In the genomic region with DNA sequence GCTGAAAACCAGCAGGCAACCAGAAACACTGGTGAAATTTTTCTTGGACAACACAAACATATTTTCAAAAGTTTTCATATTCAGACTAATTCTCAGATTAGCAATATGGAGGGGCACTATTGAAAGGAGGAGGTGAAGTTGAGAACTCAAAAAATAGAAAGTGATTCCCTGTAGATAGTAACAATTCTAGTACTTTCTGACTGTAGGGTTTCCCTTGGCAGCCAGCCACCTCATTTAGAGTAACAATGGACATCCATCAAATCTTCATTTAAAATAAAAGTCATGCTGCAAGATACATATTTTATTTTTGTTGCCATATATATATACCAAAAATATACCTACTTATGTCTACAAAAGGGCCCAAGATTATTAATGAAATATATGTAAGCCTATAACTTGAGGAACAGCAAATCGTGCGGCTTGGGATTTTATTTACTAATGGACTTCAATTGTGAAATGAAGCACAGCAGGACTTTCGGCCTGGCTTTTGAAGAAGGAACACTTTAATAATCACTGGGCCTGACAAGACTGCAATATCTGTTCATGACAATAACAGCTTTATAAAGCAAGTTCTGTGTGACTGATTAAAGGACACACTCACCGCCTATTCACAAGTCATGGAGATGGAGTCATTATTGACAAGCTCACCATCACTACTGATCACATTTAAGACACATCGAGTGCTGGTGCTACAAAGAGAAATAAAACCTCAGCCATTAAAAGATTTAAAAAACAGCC, we compare ENCODE assay signal across 10 cellular contexts. TPM values are rescaled to one million over a fixed set of nuclear protein-coding genes. Genes with fewer than 3 reads are reported as not detected.
DNase-seq lines count a peak whose midpoint lies in the region; ATAC-seq and TF ChIP-seq lines count a peak whose summit lies in the region.
"Had no signal": no experiment of that assay in that cellular context is flagged by ENCODE, and none has a peak within 500 bp of the region (broad histone marks: within the 10 kb centered on the region; RNA-seq: fewer than 3 reads in every experiment).

No MANE protein-coding gene starts in this region.

- in situ Hi-C loops in GM23248 (cut with MboI) = no loop called here

- WGBS in GM23248 (ENCODE audit: low coverage in 1 of 2, low lambda C conversion rate in 2 of 2, missing lambda C conversion rate in 2 of 2), 2 experiments = 75 to 79% methylated on average over 5 of the region's 5 CpGs

- H3K4me1 ChIP-seq in CD4-positive, alpha-beta memory T cell (ENCODE audit: insufficient read depth, low read length) = peaks cover 57% of the 10 kb centered on the region
- peaks cover 33% of the 10 kb centered on the region for H3K4me1 ChIP-seq in GM23248 (ENCODE audit: insufficient read depth)

- H3K4me2 ChIP-seq in GM23248 (ENCODE audit: unreplicated experiment) = no peak overlapping the region

- no peak for ATAC-seq in activated CD8-positive, alpha-beta T cell treated with anti-CD3 and anti-CD28 coated beads for 36 hours
- ATAC-seq in memory B cell (ENCODE audit: low read depth) = no peak
- ATAC-seq in HG02852 (IDR thresholded peaks at IDR 0.05; ENCODE audit: unreplicated experiment) = no peak
- ATAC-seq: naive thymus-derived CD4-positive, alpha-beta T cell had no signal

- H3K27ac ChIP-seq in CD4-positive, alpha-beta memory T cell (ENCODE audit: low read depth, low read length) = no peak overlapping the region
- peak overlapping the region; percentile 100; the same call in 1 of the 2 replicates for H3K27ac ChIP-seq in GM23248

- H3K27ac Mint-ChIP-seq in CD4-positive, alpha-beta memory T cell = peak overlapping the region in 5 of 7 donors; percentile 11 to 96 (median 48)
- peak overlapping the region; percentile 97 for H3K27ac Mint-ChIP-seq in activated CD8-positive, alpha-beta T cell treated with anti-CD3 and anti-CD28 coated beads for 36 hours
- H3K27ac Mint-ChIP-seq in memory B cell = peak overlapping the region; percentile 55

- no peaks in the 10 kb centered on the region for H3K27me3 ChIP-seq in CD4-positive, alpha-beta memory T cell (ENCODE audit: insufficient read depth, low read length)
- H3K27me3 ChIP-seq in GM23248 (replicated peaks; ENCODE audit: insufficient read depth) = no peaks in the 10 kb centered on the region

- H3K79me2 ChIP-seq in GM23248 (ENCODE audit: insufficient read depth) = peaks cover 41% of the 10 kb centered on the region

- no peak overlapping the region for H3K4me3 ChIP-seq in CD4-positive, alpha-beta memory T cell (ENCODE audit: low read length in 2 of 2)
- no peak overlapping the region for H3K4me3 ChIP-seq in GM23248

- POLR2A ChIA-PET in CD4-positive, alpha-beta memory T cell (lab: Charles Lee; ENCODE audit: partially characterized antibody) = interaction anchor here (5.7 to 9.7 kb wide), 2 partner anchors 7 to 61 kb away, joined by 87 to 136 read pairs; partner anchors contain the start of gene NR4A2
- POLR2A ChIA-PET in activated CD8-positive, alpha-beta T cell treated with anti-CD3 and anti-CD28 coated beads for 36 hours (lab: Charles Lee) = no interaction called here

- no peak for TF ChIP-seq CTCF in activated CD8-positive, alpha-beta T cell treated with anti-CD3 and anti-CD28 coated beads for 36 hours (IDR thresholded peaks at IDR 0.05)

- no peaks in the 10 kb centered on the region for H3K9me2 ChIP-seq in GM23248 (ENCODE audit: insufficient read depth)

- no peaks in the 10 kb centered on the region for H4K20me1 ChIP-seq in GM23248 (ENCODE audit: insufficient read depth)

- 0 out of 2 replicates have a peak overlapping the region, but pooled peaks have one; percentile 6 for H2AFZ ChIP-seq in GM23248

- H3K4me1 Mint-ChIP-seq in CD4-positive, alpha-beta memory T cell = peaks cover 29 to 59% (median 40%) of the 10 kb centered on the region in 4 donors
- peaks cover 40% of the 10 kb centered on the region for H3K4me1 Mint-ChIP-seq in activated CD8-positive, alpha-beta T cell treated with anti-CD3 and anti-CD28 coated beads for 36 hours (ENCODE audit: low read depth)
- H3K4me1 Mint-ChIP-seq in memory B cell = peaks cover 16% of the 10 kb centered on the region

- peaks cover 0 to 4% (median 0%) of the 10 kb centered on the region in 8 donors for H3K9me3 Mint-ChIP-seq in CD4-positive, alpha-beta memory T cell
- no peaks in the 10 kb centered on the region for H3K9me3 Mint-ChIP-seq in activated CD8-positive, alpha-beta T cell treated with anti-CD3 and anti-CD28 coated beads for 36 hours
- H3K9me3 Mint-ChIP-seq in memory B cell = no peaks in the 10 kb centered on the region

- DNase-seq in CD4-positive, alpha-beta memory T cell = no peak
- DNase-seq in GM23248 = no peak
- peak; percentile 26 for DNase-seq in activated CD8-positive, alpha-beta T cell treated with anti-CD3 and anti-CD28 coated beads for 36 hours
- no peak for DNase-seq in memory B cell (ENCODE audit: low spot score in 2 of 2)
- DNase-seq in HuH-7 (ENCODE audit: low spot score) = no peak
- DNase-seq in mesenteric fat pad (ENCODE audit: low spot score) = no peak
- DNase-seq in NCI-H1694 treated with DMSO at 0.1 percent for 48 hours (lab: John Stamatoyannopoulos, UW) = no peak
- DNase-seq: activated effector memory CD4-positive, alpha-beta T cell treated with Interleukin-2 at 50 U/mL for 16 hours; naive thymus-derived CD4-positive, alpha-beta T cell had no signal

- peaks cover 0 to 2% of the 10 kb centered on the region in 2 donors for H3K27me3 Mint-ChIP-seq in CD4-positive, alpha-beta memory T cell
- no peaks in the 10 kb centered on the region for H3K27me3 Mint-ChIP-seq in activated CD8-positive, alpha-beta T cell treated with anti-CD3 and anti-CD28 coated beads for 36 hours
- no peaks in the 10 kb centered on the region for H3K27me3 Mint-ChIP-seq in memory B cell
- H3K27me3 Mint-ChIP-seq: naive thymus-derived CD4-positive, alpha-beta T cell had no signal

- CTCF ChIA-PET in CD4-positive, alpha-beta memory T cell (lab: Charles Lee; ENCODE audit: partially characterized antibody) = interaction anchor here (2.3 kb wide), 1 partner anchor 250 kb away, joined by 10 read pairs; no protein-coding TSS in a partner anchor
- CTCF ChIA-PET in activated CD8-positive, alpha-beta T cell treated with anti-CD3 and anti-CD28 coated beads for 36 hours (lab: Charles Lee) = interaction anchor here (2.3 to 4.4 kb wide), 2 partner anchors 46 to 250 kb away, joined by 7 to 21 read pairs; no protein-coding TSS in a partner anchor

- no peaks in the 10 kb centered on the region for H3K9me3 ChIP-seq in CD4-positive, alpha-beta memory T cell (ENCODE audit: control insufficient read depth in 1 of 2, low read length in 2 of 2)
- no peaks in the 10 kb centered on the region for H3K9me3 ChIP-seq in GM23248 (ENCODE audit: low read depth)

- H3K36me3 Mint-ChIP-seq in CD4-positive, alpha-beta memory T cell = peaks cover 0 to 19% of the 10 kb centered on the region in 2 donors
- H3K36me3 Mint-ChIP-seq in activated CD8-positive, alpha-beta T cell treated with anti-CD3 and anti-CD28 coated beads for 36 hours (ENCODE audit: low read depth) = peaks cover 2% of the 10 kb centered on the region
- H3K36me3 Mint-ChIP-seq in memory B cell = no peaks in the 10 kb centered on the region
- H3K36me3 Mint-ChIP-seq: naive thymus-derived CD4-positive, alpha-beta T cell had no signal

- no peak overlapping the region for H3K9ac ChIP-seq in GM23248

- H3F3A ChIP-seq in GM23248 (ENCODE audit: insufficient read depth) = peaks cover 45% of the 10 kb centered on the region

- intact Hi-C loops in CD4-positive, alpha-beta memory T cell (cut with micrococcal nuclease) = loop anchor here (5.0 to 10.0 kb wide), 2 partner anchors 147 to 1106 kb away; partner anchors contain the start of gene CYTIP
- intact Hi-C loops in activated CD8-positive, alpha-beta T cell treated with anti-CD3 and anti-CD28 coated beads for 36 hours (cut with micrococcal nuclease) = loop anchor here (10.0 kb wide), 1 partner anchor 556 kb away; no protein-coding TSS in a partner anchor

- H3K4me3 Mint-ChIP-seq in CD4-positive, alpha-beta memory T cell = peak overlapping the region in 1 of 8 donors; percentile 96
- H3K4me3 Mint-ChIP-seq in activated CD8-positive, alpha-beta T cell treated with anti-CD3 and anti-CD28 coated beads for 36 hours = peak overlapping the region; percentile 80
- H3K4me3 Mint-ChIP-seq in memory B cell = no peak overlapping the region

- H3K36me3 ChIP-seq in CD4-positive, alpha-beta memory T cell (ENCODE audit: insufficient read depth, low read length) = no peaks in the 10 kb centered on the region
- H3K36me3 ChIP-seq in GM23248 (ENCODE audit: low read depth) = no peaks in the 10 kb centered on the region

RNA-seq across cellular contexts. Expression of gene NR4A2, which starts 6.8 kb away (rescaled TPM):
- total RNA-seq in CD4-positive, alpha-beta memory T cell = 1 to 10 TPM; 2.1 TPM
- polyA plus RNA-seq in CD4-positive, alpha-beta memory T cell = 10 to 100 TPM in 1 of 2 donors, 1 to 10 TPM in 1; 9.4 to 18.3 TPM
- 0.86 and 1.1 TPM in 2 replicates for total RNA-seq in GM23248 (2014; rRNA removed; shearing (Covaris generic))
- polyA plus RNA-seq in GM23248 (2016; fragmentation: Nextera tagmentation; extraction: Ambion mirVana) = 1.9 and 2.9 TPM in 2 replicates
- total RNA-seq in activated CD8-positive, alpha-beta T cell treated with anti-CD3 and anti-CD28 coated beads for 36 hours = 10 to 100 TPM; 57.6 to 61.6 TPM
- 67.7 TPM for total RNA-seq in mesenteric fat pad

Comparison
In these comparisons a context has a peak if more than half of its experiments do, and no peak if none do; other contexts are left out.
1. RNA of gene NR4A2, which starts 6.8 kb away (total RNA-seq): 67.7 TPM in mesenteric fat pad (single experiment) and 57.6 to 61.6 TPM in activated CD8-positive, alpha-beta T cell treated with anti-CD3 and anti-CD28 coated beads for 36 hours; 2.1 TPM in CD4-positive, alpha-beta memory T cell and 0.86 to 1.1 TPM in GM23248; every median in the first group is over 10 times any median in the second.
2. Peak in every context shown above with its lines, with median percentiles within 50 percentile points of each other: H3K27ac Mint-ChIP-seq.